Comparison of ENCODE assay signal across 15 cellular contexts in genomic region chr1:221823566-221823965, GRCh38.
A peak's percentile ranks its signal among the peaks of the same experiment; 100 is the strongest.
DNase-seq lines count a peak whose midpoint lies in the region; ATAC-seq lines count a peak whose summit lies in the region.
"Had no signal": no experiment of that assay in that cellular context is flagged by ENCODE, and none has a peak within 500 bp of the region (broad histone marks: within the 10 kb centered on the region; RNA-seq: fewer than 3 reads in every experiment).

No MANE protein-coding gene starts in this region.

- H3K4me1 Mint-ChIP-seq in activated T-cell treated with anti-CD3 and anti-CD28 coated beads, Interleukin-2, amount 50 U/mL, for 72 hours (ENCODE audit: low read depth): peaks cover 70% of the 10 kb centered on the region
- H3K4me1 Mint-ChIP-seq: nephron progenitor cell had no signal

- no peak overlapping the region for H3K27ac Mint-ChIP-seq in activated T-cell treated with anti-CD3 and anti-CD28 coated beads, Interleukin-2, amount 50 U/mL, for 72 hours
- H3K27ac Mint-ChIP-seq: CD4-positive, CD25-positive, alpha-beta regulatory T cell; H9; nephron progenitor cell; T-cell had no signal

- peak overlapping the region; percentile 19 to 57 for H3K4me3 Mint-ChIP-seq in activated T-cell treated with anti-CD3 and anti-CD28 coated beads, Interleukin-2, amount 50 U/mL, for 72 hours
- H3K4me3 Mint-ChIP-seq: CD4-positive, CD25-positive, alpha-beta regulatory T cell; central memory CD8-positive, alpha-beta T cell; H9; nephron progenitor cell; T-cell had no signal

- H3K9me3 Mint-ChIP-seq in activated T-cell treated with anti-CD3 and anti-CD28 coated beads, Interleukin-2, amount 50 U/mL, for 72 hours: peaks cover 1 to 4% of the 10 kb centered on the region in 2 donors
- H3K9me3 Mint-ChIP-seq: T-cell had no signal

- no peaks in the 10 kb centered on the region for H3K36me3 Mint-ChIP-seq in activated T-cell treated with anti-CD3 and anti-CD28 coated beads, Interleukin-2, amount 50 U/mL, for 72 hours (ENCODE audit: insufficient read depth in 2 of 2)
- H3K36me3 Mint-ChIP-seq: CD4-positive, CD25-positive, alpha-beta regulatory T cell; T-cell had no signal

- H3K27me3 Mint-ChIP-seq in activated T-cell treated with anti-CD3 and anti-CD28 coated beads, Interleukin-2, amount 50 U/mL, for 72 hours (ENCODE audit: low read depth): peaks cover 8% of the 10 kb centered on the region
- H3K27me3 Mint-ChIP-seq: central memory CD8-positive, alpha-beta T cell; T-cell had no signal

- DNase-seq in activated T-cell treated with anti-CD3 and anti-CD28 coated beads, Interleukin-2, amount 50 U/mL, for 72 hours: no peak
- no peak for DNase-seq in activated T-cell treated with anti-CD3 and anti-CD28 coated beads, Interleukin-2, amount 50 U/mL, for 1 hour
- DNase-seq in renal cortical epithelial cell (ENCODE audit: low read depth): peak; percentile 76
- DNase-seq in foreskin melanocyte: no peak
- DNase-seq in activated CD4-positive, CD25-positive, alpha-beta regulatory T cell (lab: John Stamatoyannopoulos, UW): no peak
- DNase-seq: CD4-positive, CD25-positive, alpha-beta regulatory T cell; H9; NCI-H69; nephron progenitor cell; stimulated activated CD4-positive, alpha-beta T cell treated with anti-CD3 and anti-CD28 coated beads, Interleukin-15, amount 100 ng/mL, for 24 hours; T-cell had no signal

- peak; percentile 0 to 1 for ATAC-seq in activated T-cell treated with anti-CD3 and anti-CD28 coated beads, Interleukin-2, amount 50 U/mL, for 72 hours (replicated peaks in 1 of 2)
- ATAC-seq in GM21786 (IDR thresholded peaks at IDR 0.05; ENCODE audit: unreplicated experiment): peak; percentile 22
- ATAC-seq in HG03460 (IDR thresholded peaks at IDR 0.05; ENCODE audit: unreplicated experiment): peak; percentile 31
- no peak for ATAC-seq in GM19324 (IDR thresholded peaks at IDR 0.05; ENCODE audit: low FRiP score, unreplicated experiment)
